ENCODE assay signal across 9 cellular contexts in the genomic region with DNA sequence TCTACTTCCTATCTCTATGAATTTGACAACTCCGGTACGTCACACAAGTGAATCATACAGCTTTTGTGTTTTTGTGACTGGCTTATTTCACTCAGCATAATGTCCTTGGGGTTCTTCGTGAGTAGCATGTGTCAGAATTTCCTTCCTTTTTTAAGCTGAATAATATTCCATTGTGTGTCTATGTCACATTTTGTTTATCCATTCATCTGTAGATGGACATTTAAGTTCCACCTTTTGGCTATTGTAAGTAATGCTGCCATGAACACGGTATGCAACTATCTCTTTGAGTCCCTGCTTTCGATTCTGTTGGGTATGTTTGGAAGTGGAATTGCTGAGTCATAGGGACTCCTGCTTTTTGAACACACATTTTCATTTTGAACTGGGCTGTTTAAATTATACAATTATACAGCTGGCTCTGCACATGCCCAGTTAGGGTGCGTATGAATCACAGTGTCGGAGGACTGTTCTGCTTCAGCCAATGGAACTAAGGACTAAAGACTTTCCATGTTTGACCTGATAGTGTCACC. TPM values are rescaled to one million over a fixed set of nuclear protein-coding genes. Genes with fewer than 3 reads are reported as not detected.
DNase-seq lines count a peak whose midpoint lies in the region; ATAC-seq and TF ChIP-seq lines count a peak whose summit lies in the region.
"Had no signal": no experiment of that assay in that cellular context is flagged by ENCODE, and none has a peak within 500 bp of the region (broad histone marks: within the 10 kb centered on the region; RNA-seq: fewer than 3 reads in every experiment).

No MANE protein-coding gene starts in this region.

- no peak overlapping the region for H2AFZ ChIP-seq in DND-41 (ENCODE audit: low read depth, low read length)

- no peak overlapping the region for H3K4me2 ChIP-seq in DND-41 (ENCODE audit: insufficient read depth, low read length)

- H3K9ac ChIP-seq in DND-41 (ENCODE audit: low read depth, low read length) = no peak overlapping the region

- no peaks in the 10 kb centered on the region for H4K20me1 ChIP-seq in DND-41 (ENCODE audit: insufficient read depth, low read length)

- H3K27me3 Mint-ChIP-seq in chondrocyte (ENCODE audit: low read depth) = peaks cover 13% of the 10 kb centered on the region

- H3K4me1 ChIP-seq in DND-41 (ENCODE audit: insufficient read depth, low read length) = no peaks in the 10 kb centered on the region

- ATAC-seq in DND-41 (ENCODE audit: insufficient read depth, low read depth) (0 out of 3 replicates have a peak, but pooled peaks have one; percentile 24), GM18870 (IDR thresholded peaks at IDR 0.05; ENCODE audit: unreplicated experiment) (no peak)

- H3K4me3 ChIP-seq in DND-41 (ENCODE audit: low read depth in 1 of 2, low read length in 2 of 2) (no peak overlapping the region), cardiac fibroblast (replicated peaks in 1 of 2; ENCODE audit: low read depth in 2 of 2, low read length in 2 of 2) (no peak overlapping the region)

- no peaks in the 10 kb centered on the region for H3K9me3 ChIP-seq in DND-41 (ENCODE audit: insufficient read depth, low read length, severe bottlenecking)

- no peak overlapping the region for H3K4me3 Mint-ChIP-seq in chondrocyte (ENCODE audit: unreplicated experiment)

- H3K27me3 ChIP-seq in DND-41 (ENCODE audit: insufficient read depth, low read length, poor library complexity) = peaks cover 6% of the 10 kb centered on the region

- no peaks in the 10 kb centered on the region for H3K9me3 Mint-ChIP-seq in chondrocyte (ENCODE audit: low read depth)

- no peak for TF ChIP-seq CTCF in DND-41 (IDR thresholded peaks at IDR 0.05; ENCODE audit: borderline replicate concordance, extremely low read depth, low read length, poor library complexity, severe bottlenecking)
- no peak for TF ChIP-seq CTCF in cardiac fibroblast (IDR thresholded peaks at IDR 0.05; ENCODE audit: low read depth, low read length)
- no peak for TF ChIP-seq CTCF in chondrocyte (IDR thresholded peaks at IDR 0.05)

- H3K27ac Mint-ChIP-seq in chondrocyte (ENCODE audit: unreplicated experiment) = no peak overlapping the region

- H3K4me1 Mint-ChIP-seq in chondrocyte (ENCODE audit: low read depth) = peaks cover 15% of the 10 kb centered on the region

- H3K27ac ChIP-seq in DND-41 (ENCODE audit: low read length) = no peak overlapping the region

- H3K36me3 ChIP-seq in DND-41 (ENCODE audit: insufficient read depth, low read length) = no peaks in the 10 kb centered on the region

- no peaks in the 10 kb centered on the region for H3K36me3 Mint-ChIP-seq in chondrocyte (ENCODE audit: low read depth)

- no peaks in the 10 kb centered on the region for H3K79me2 ChIP-seq in DND-41 (ENCODE audit: insufficient read depth, low read length)

- DNase-seq in DND-41 (no peak), LHCN-M2 (ENCODE audit: low read depth) (peak; percentile 44), cardiac fibroblast (ENCODE audit: low read depth in 2 of 2) (peak; percentile 38 to 76), occipital lobe (lab: John Stamatoyannopoulos, UW) (peak; percentile 1), GM19240 (ENCODE audit: insufficient read length, low spot score) (no peak), chondrocyte (ENCODE audit: low spot score) (no peak)
- DNase-seq: GDM1, NCI-H2227 treated with DMSO at 0.1 percent for 48 hours had no signal

RNA-seq across cellular contexts. Expression of a gene that starts 43.0 kb away (rescaled TPM):
- total RNA-seq in LHCN-M2 (2014; rRNA removed) (not detected in 2 replicates), occipital lobe (not detected), chondrocyte (not detected in 3 replicates)
- not detected for polyA plus RNA-seq in LHCN-M2 (2012)

Comparison
In these comparisons a context has a peak if more than half of its experiments do, and no peak if none do; other contexts are left out.
1. DNase-seq: peak in LHCN-M2 (single experiment), cardiac fibroblast (2 of 2) and occipital lobe (single experiment); none in DND-41 (single experiment), GM19240 (single experiment) and chondrocyte (single experiment).